Comparison of ENCODE assay signal across 8 cellular contexts in genomic region chr12:31728917-31729640, GRCh38. TPM values are rescaled to one million over a fixed set of nuclear protein-coding genes. Genes with fewer than 3 reads are reported as not detected.
A peak's percentile ranks its signal among the peaks of the same experiment; 100 is the strongest.
DNase-seq lines count a peak whose midpoint lies in the region; ATAC-seq and TF ChIP-seq lines count a peak whose summit lies in the region.

AMN1 (minus strand) TSS chr12:31729021; CDS start chr12:31729008, 13 bp downstream.

- H3K27ac ChIP-seq in dorsolateral prefrontal cortex = peak within 1 kb of the TSS; percentile 78 to 98 (median 93)
- peak within 1 kb of the TSS; percentile 99 to 100 for H3K27ac ChIP-seq in liver (ENCODE audit: low read depth in 1 of 2, low read length in 2 of 2)

- CTCF ChIA-PET in activated CD4-positive, alpha-beta memory T cell treated with anti-CD3 and anti-CD28 coated beads for 36 hours (lab: Charles Lee) = interaction anchor here (0.6 to 1.6 kb wide), 2 partner anchors 47 to 83 kb away, joined by 3 read pairs; no protein-coding TSS in a partner anchor

- peak; percentile 58 to 70 for TF ChIP-seq RAD21 in liver (IDR thresholded peaks at IDR 0.05)

- H3K9me3 Mint-ChIP-seq in CD14-positive monocyte = peaks cover 8 to 25% (median 19%) of the 10 kb centered on the region in 7 donors
- H3K9me3 Mint-ChIP-seq in activated CD4-positive, alpha-beta memory T cell treated with anti-CD3 and anti-CD28 coated beads for 36 hours = peaks cover 9% of the 10 kb centered on the region

- no peaks in the 10 kb centered on the region for H3K9me3 ChIP-seq in liver (ENCODE audit: control insufficient read depth in 4 of 4, low read length in 3 of 4)

- H3K4me1 Mint-ChIP-seq in CD14-positive monocyte = peaks cover 69% of the 10 kb centered on the region
- peaks cover 41% of the 10 kb centered on the region for H3K4me1 Mint-ChIP-seq in activated CD4-positive, alpha-beta memory T cell treated with anti-CD3 and anti-CD28 coated beads for 36 hours (ENCODE audit: low read depth)

- intact Hi-C loops in CD14-positive monocyte (cut with micrococcal nuclease) = loop anchor here in 1 of 2 donors (5.0 kb wide), 3 partner anchors 38 to 103 kb away; no protein-coding TSS in a partner anchor
- intact Hi-C loops in activated CD4-positive, alpha-beta memory T cell treated with anti-CD3 and anti-CD28 coated beads for 36 hours (cut with micrococcal nuclease) = loop anchor here (1.0 to 10.0 kb wide), 11 partner anchors 20 to 1028 kb away; partner anchors contain the start of genes ETFBKMT, RESF1 and YARS2
- intact Hi-C loops in dorsolateral prefrontal cortex (cut with DNase I) = loop anchor here (1.0 to 10.0 kb wide), 5 partner anchors 70 to 956 kb away; partner anchors contain the start of genes ETFBKMT (in 2 of the 2), DENND5B (in 1 of the 2) and RESF1 (in 1 of the 2)

- peak within 1 kb of the TSS; percentile 93 to 99 for H3K9ac ChIP-seq in liver (ENCODE audit: low read depth in 1 of 2, low read length in 2 of 2)

- peak within 1 kb of the TSS; percentile 65 to 97 (median 80) for H3K4me3 ChIP-seq in dorsolateral prefrontal cortex
- H3K4me3 ChIP-seq in liver (ENCODE audit: low read depth in 1 of 3, low read length in 3 of 3) = peak within 1 kb of the TSS; percentile 76 to 90 (median 87)

- POLR2A ChIA-PET in activated CD4-positive, alpha-beta memory T cell treated with anti-CD3 and anti-CD28 coated beads for 36 hours (lab: Charles Lee) = interaction anchor here (0.5 to 2.0 kb wide), 13 partner anchors 9 to 238 kb away, joined by 3 to 8 read pairs (median 4); partner anchors contain the start of genes ETFBKMT and RESF1

- ATAC-seq in GM19395 (IDR thresholded peaks at IDR 0.05; ENCODE audit: unreplicated experiment) (peak; percentile 95), HG03558 (IDR thresholded peaks at IDR 0.05; ENCODE audit: extremely low read depth, unreplicated experiment) (peak; percentile 82)

- H3K4me1 ChIP-seq in liver (ENCODE audit: control insufficient read depth in 4 of 4, insufficient read depth in 4 of 4, low read length in 3 of 4) = peaks cover 0 to 18% (median 15%) of the 10 kb centered on the region in 4 donors

- peaks cover 13 to 21% of the 10 kb centered on the region in 2 donors for H3K36me3 Mint-ChIP-seq in CD14-positive monocyte
- peaks cover 13% of the 10 kb centered on the region for H3K36me3 Mint-ChIP-seq in activated CD4-positive, alpha-beta memory T cell treated with anti-CD3 and anti-CD28 coated beads for 36 hours

- H3K27me3 ChIP-seq in dorsolateral prefrontal cortex (no peaks in the 10 kb centered on the region), liver (ENCODE audit: control insufficient read depth in 4 of 4, insufficient read depth in 4 of 4, low read length in 3 of 4) (no peaks in the 10 kb centered on the region)

- H3K27ac Mint-ChIP-seq in CD14-positive monocyte = peak within 1 kb of the TSS; percentile 99 to 100 (median 99)
- H3K27ac Mint-ChIP-seq in activated CD4-positive, alpha-beta memory T cell treated with anti-CD3 and anti-CD28 coated beads for 36 hours = peak within 1 kb of the TSS; percentile 97

- peaks cover 0 to 5% (median 0%) of the 10 kb centered on the region in 3 donors for H3K27me3 Mint-ChIP-seq in CD14-positive monocyte (ENCODE audit: low read depth in 3 of 3)
- no peaks in the 10 kb centered on the region for H3K27me3 Mint-ChIP-seq in activated CD4-positive, alpha-beta memory T cell treated with anti-CD3 and anti-CD28 coated beads for 36 hours

- no peaks in the 10 kb centered on the region for H3K36me3 ChIP-seq in liver (ENCODE audit: control insufficient read depth in 4 of 4, insufficient read depth in 3 of 4, low read depth in 1 of 4, low read length in 3 of 4)

- DNase-seq in CD14-positive monocyte (ENCODE audit: low spot score) = peak; percentile 99
- DNase-seq in NCI-H774 (lab: John Stamatoyannopoulos, UW) = peak; percentile 100
- peak; percentile 100 for DNase-seq in activated CD4-positive, alpha-beta memory T cell treated with anti-CD3 and anti-CD28 coated beads for 36 hours
- peak; percentile 98 to 99 (median 99) for DNase-seq in dorsolateral prefrontal cortex
- DNase-seq in stimulated activated CD4-positive, alpha-beta T cell treated with anti-CD3 and anti-CD28 coated beads, Interleukin-4, amount 100 ng/mL, for 1 hour = peak; percentile 96

- TF ChIP-seq CTCF in CD14-positive monocyte (IDR thresholded peaks at IDR 0.05) = no peak
- TF ChIP-seq CTCF in dorsolateral prefrontal cortex (IDR thresholded peaks at IDR 0.05 in 54 of 56, conservative IDR thresholded peaks at IDR 0.05 in 2 of 56; ENCODE audit: low read depth in 1 of 56, partially characterized antibody in 56 of 56) = peak in 45 of 56 donors; percentile 6 to 60 (median 37)
- no peak for TF ChIP-seq CTCF in liver (IDR thresholded peaks at IDR 0.05; ENCODE audit: low read depth, low read length, missing input control)

- 2% methylated on average over 59 of the region's 59 CpGs for WGBS in liver

- peak within 1 kb of the TSS; percentile 98 to 99 for H3K4me3 Mint-ChIP-seq in CD14-positive monocyte
- H3K4me3 Mint-ChIP-seq in activated CD4-positive, alpha-beta memory T cell treated with anti-CD3 and anti-CD28 coated beads for 36 hours = peak within 1 kb of the TSS; percentile 96

TF ChIP-seq in liver, 16 proteins besides CTCF, POLR2A, EP300 and RAD21:
- TF ChIP-seq REST (IDR thresholded peaks at IDR 0.05) (peak; percentile 77), FOXA2 (IDR thresholded peaks at IDR 0.05) (peak; percentile 39), SP1 (IDR thresholded peaks at IDR 0.05) (peak; percentile 90), TAF1 (conservative IDR thresholded peaks at IDR 0.05) (peak; percentile 83), FOXA1 (IDR thresholded peaks at IDR 0.05) (peak; percentile 32), JUND (IDR thresholded peaks at IDR 0.05) (peak; percentile 38 to 75), HNF4A (conservative IDR thresholded peaks at IDR 0.05) (peak; percentile 53 to 56), HNF4G (IDR thresholded peaks at IDR 0.05) (peak; percentile 17), RXRA (IDR thresholded peaks at IDR 0.05) (peak; percentile 78 to 86), NR2F2 (IDR thresholded peaks at IDR 0.05) (no peak), YY1 (IDR thresholded peaks at IDR 0.05) (peak; percentile 89), GABPA (IDR thresholded peaks at IDR 0.05 in 1 of 2, conservative IDR thresholded peaks at IDR 0.05 in 1 of 2) (peak in 1 of 2 donors; percentile 74), EGR1 (IDR thresholded peaks at IDR 0.05; ENCODE audit: low read depth in 2 of 2) (peak in 1 of 2 donors; percentile 77)
- TF ChIP-seq, protein P1, sequence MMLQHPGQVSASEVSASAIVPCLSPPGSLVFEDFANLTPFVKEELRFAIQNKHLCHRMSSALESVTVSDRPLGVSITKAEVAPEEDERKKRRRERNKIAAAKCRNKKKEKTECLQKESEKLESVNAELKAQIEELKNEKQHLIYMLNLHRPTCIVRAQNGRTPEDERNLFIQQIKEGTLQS (IDR thresholded peaks at IDR 0.05) = no peak
- TF ChIP-seq, protein P2, sequence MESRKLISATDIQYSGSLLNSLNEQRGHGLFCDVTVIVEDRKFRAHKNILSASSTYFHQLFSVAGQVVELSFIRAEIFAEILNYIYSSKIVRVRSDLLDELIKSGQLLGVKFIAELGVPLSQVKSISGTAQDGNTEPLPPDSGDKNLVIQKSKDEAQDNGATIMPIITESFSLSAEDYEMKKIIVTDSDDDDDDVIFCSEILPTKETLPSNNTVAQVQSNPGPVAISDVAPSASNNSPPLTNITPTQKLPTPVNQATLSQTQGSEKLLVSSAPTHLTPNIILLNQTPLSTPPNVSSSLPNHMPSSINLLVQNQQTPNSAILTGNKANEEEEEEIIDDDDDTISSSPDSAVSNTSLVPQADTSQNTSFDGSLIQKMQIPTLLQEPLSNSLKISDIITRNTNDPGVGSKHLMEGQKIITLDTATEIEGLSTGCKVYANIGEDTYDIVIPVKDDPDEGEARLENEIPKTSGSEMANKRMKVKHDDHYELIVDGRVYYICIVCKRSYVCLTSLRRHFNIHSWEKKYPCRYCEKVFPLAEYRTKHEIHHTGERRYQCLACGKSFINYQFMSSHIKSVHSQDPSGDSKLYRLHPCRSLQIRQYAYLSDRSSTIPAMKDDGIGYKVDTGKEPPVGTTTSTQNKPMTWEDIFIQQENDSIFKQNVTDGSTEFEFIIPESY (IDR thresholded peaks at IDR 0.05) = peak; percentile 91
- TF ChIP-seq, protein P3, sequence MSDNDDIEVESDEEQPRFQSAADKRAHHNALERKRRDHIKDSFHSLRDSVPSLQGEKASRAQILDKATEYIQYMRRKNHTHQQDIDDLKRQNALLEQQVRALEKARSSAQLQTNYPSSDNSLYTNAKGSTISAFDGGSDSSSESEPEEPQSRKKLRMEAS (IDR thresholded peaks at IDR 0.05) = peak; percentile 88

RNA-seq across cellular contexts. Expression of gene AMN1, which starts in this region (rescaled TPM):
- polyA plus RNA-seq in CD14-positive monocyte = 1 to 10 TPM; 7.4 to 7.8 TPM
- 1 to 10 TPM; 3.2 to 4.7 TPM for total RNA-seq in activated CD4-positive, alpha-beta memory T cell treated with anti-CD3 and anti-CD28 coated beads for 36 hours
- 10 to 100 TPM; 29.1 to 65.1 (median 46.0) TPM for total RNA-seq in dorsolateral prefrontal cortex
- 1 to 10 TPM; 4.9 to 5.2 TPM for total RNA-seq in liver
- 1 to 10 TPM; 1.9 to 2.6 TPM for polyA plus RNA-seq in liver

Comparison
In these comparisons a context has a peak if more than half of its experiments do, and no peak if none do; other contexts are left out.
1. Peak in every context shown above with its lines: DNase-seq, ATAC-seq, H3K4me3 ChIP-seq and H3K27ac ChIP-seq.
2. RNA of gene AMN1 (total RNA-seq): 29.1 to 65.1 TPM in dorsolateral prefrontal cortex; 4.9 to 5.2 TPM in liver and 3.2 to 4.7 TPM in activated CD4-positive, alpha-beta memory T cell treated with anti-CD3 and anti-CD28 coated beads for 36 hours; every median in the first group is over 4 times any median in the second.
3. CTCF ChIP-seq: peak in dorsolateral prefrontal cortex (45 of 56); none in CD14-positive monocyte (single experiment) and liver (single experiment).